In the genomic region with DNA sequence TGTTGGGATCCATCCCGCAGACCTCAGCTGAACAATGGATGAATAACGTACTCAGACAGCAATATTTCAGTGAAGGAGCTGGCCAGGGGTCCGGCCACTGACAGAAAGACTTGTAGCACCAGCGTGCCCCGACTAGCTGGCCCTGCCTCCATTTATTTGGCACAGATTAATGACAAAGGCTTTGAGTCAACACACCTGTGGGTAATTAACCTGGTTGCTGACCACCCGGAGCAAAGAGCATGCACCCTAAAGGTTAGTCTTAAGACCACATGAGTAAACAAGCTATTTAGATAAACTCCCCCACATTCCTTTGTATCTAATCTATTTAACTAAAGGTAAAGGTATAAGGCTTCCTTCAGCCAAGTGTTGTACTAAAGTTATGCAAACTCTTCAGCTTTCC, we compare ENCODE assay signal across 17 cellular contexts.
DNase-seq lines count a peak whose midpoint lies in the region; ATAC-seq and TF ChIP-seq lines count a peak whose summit lies in the region.
"Had no signal": no experiment of that assay in that cellular context is flagged by ENCODE, and none has a peak within 500 bp of the region (broad histone marks: within the 10 kb centered on the region; RNA-seq: fewer than 3 reads in every experiment).

No MANE protein-coding gene starts in this region.

- H2BK5ac ChIP-seq in H9 (ENCODE audit: insufficient read length, low read length), result no peak overlapping the region

- no peaks in the 10 kb centered on the region for H3K79me1 ChIP-seq in H9 (ENCODE audit: insufficient read depth, low read depth, low read length, poor library complexity, severe bottlenecking)

- no peaks in the 10 kb centered on the region for H3K36me3 ChIP-seq in PC-9 (ENCODE audit: low read depth)

- H2BK15ac ChIP-seq in H9 (ENCODE audit: low read depth, low read length), result no peak overlapping the region

- ATAC-seq in GM18909 (IDR thresholded peaks at IDR 0.05; ENCODE audit: poor library complexity, unreplicated experiment) (no peak), HG03196 (IDR thresholded peaks at IDR 0.05; ENCODE audit: unreplicated experiment) (no peak)

- POLR2A ChIA-PET in PC-9 (lab: Charles Lee; ENCODE audit: unreplicated experiment), result no interaction called here

- no peak overlapping the region for H3K56ac ChIP-seq in H9 (ENCODE audit: insufficient read length, low read depth, low read length)

- no peak overlapping the region for H3K27ac ChIP-seq in H9 (ENCODE audit: insufficient read length, low read depth, low read length)
- no peak overlapping the region for H3K27ac ChIP-seq in PC-9
- H3K27ac ChIP-seq: GM23248 had no signal

- no peak overlapping the region for H2BK12ac ChIP-seq in H9 (ENCODE audit: insufficient read length, low read depth, low read length)

- no peak overlapping the region for H3K4ac ChIP-seq in H9 (ENCODE audit: low read depth, low read length)

- H3K14ac ChIP-seq in H9 (ENCODE audit: insufficient read depth, low read length), result no peak overlapping the region

- WGBS in H9 (ENCODE audit: extremely low coverage, insufficient read length, low lambda C conversion rate), result no CpG with 5 or more reads among the region's 6 CpGs

- H3K79me2 ChIP-seq in H9 (ENCODE audit: insufficient read depth, low read length) (no peaks in the 10 kb centered on the region), PC-9 (ENCODE audit: low read depth) (no peaks in the 10 kb centered on the region)

- TF ChIP-seq CTCF in H9 (conservative IDR thresholded peaks at IDR 0.05) (no peak), PC-9 (conservative IDR thresholded peaks at IDR 0.05) (no peak), progenitor cell of endocrine pancreas (IDR thresholded peaks at IDR 0.05; ENCODE audit: unreplicated experiment) (no peak), endothelial cell (IDR thresholded peaks at IDR 0.05; ENCODE audit: unreplicated experiment) (no peak)

- H3K9me2 ChIP-seq in PC-9 (ENCODE audit: insufficient read depth), result no peaks in the 10 kb centered on the region; the same call in 1 of the 2 replicates

- peaks cover 26 to 30% of the 10 kb centered on the region in 2 experiments for H3K4me1 Mint-ChIP-seq in H9
- H3K4me1 Mint-ChIP-seq in progenitor cell of endocrine pancreas (ENCODE audit: low read depth), result peaks cover 14% of the 10 kb centered on the region
- no peaks in the 10 kb centered on the region for H3K4me1 Mint-ChIP-seq in endothelial cell (ENCODE audit: unreplicated experiment)
- H3K4me1 Mint-ChIP-seq: B cell had no signal

- no peak overlapping the region for H4K8ac ChIP-seq in H9 (replicated peaks; ENCODE audit: insufficient read length, low read depth, low read length)

- no peak overlapping the region for H4K5ac ChIP-seq in H9 (ENCODE audit: insufficient read length, low read depth, low read length)

- H3K23ac ChIP-seq in H9 (ENCODE audit: insufficient read length, low read depth, low read length), result no peak overlapping the region

- H4K20me1 ChIP-seq in H9 (ENCODE audit: control insufficient read depth, insufficient read depth, insufficient read length), result no peaks in the 10 kb centered on the region
- H4K20me1 ChIP-seq in PC-9 (ENCODE audit: insufficient read depth), result no peaks in the 10 kb centered on the region

- H3T11ph ChIP-seq in H9 (ENCODE audit: low read length), result no peak overlapping the region

- intact Hi-C loops in PC-9 (cut with micrococcal nuclease; ENCODE audit: unreplicated experiment), result no loop called here

- H3K4me3 ChIP-seq in PC-9, result no peak overlapping the region
- H3K4me3 ChIP-seq: GM23248 had no signal

- H3F3A ChIP-seq in PC-9 (ENCODE audit: insufficient read depth, low read depth), result no peaks in the 10 kb centered on the region

- no peak overlapping the region for H3K9ac ChIP-seq in H9 (ENCODE audit: extremely low read depth, insufficient read length, low read length)
- H3K9ac ChIP-seq: GM23248 had no signal

- H3K9me3 Mint-ChIP-seq in H9, result peaks cover 0 to 3% of the 10 kb centered on the region in 2 experiments; a peak in 2 of 5 replicates
- H3K9me3 Mint-ChIP-seq in progenitor cell of endocrine pancreas (ENCODE audit: low read depth), result peaks cover 17% of the 10 kb centered on the region
- H3K9me3 Mint-ChIP-seq in endothelial cell (ENCODE audit: unreplicated experiment), result no peaks in the 10 kb centered on the region
- H3K9me3 Mint-ChIP-seq: IgD-negative memory B cell had no signal

- H2BK120ac ChIP-seq in H9 (ENCODE audit: low read depth, low read length, poor library complexity, severe bottlenecking), result no peak overlapping the region

- peak overlapping the region in 2 of 3 experiments; percentile 57 to 88; a peak in 3 of 7 replicates for H3K27ac Mint-ChIP-seq in H9
- H3K27ac Mint-ChIP-seq in progenitor cell of endocrine pancreas, result peak overlapping the region; percentile 83
- no peak overlapping the region for H3K27ac Mint-ChIP-seq in endothelial cell (ENCODE audit: unreplicated experiment)
- H3K27ac Mint-ChIP-seq: B cell; CD4-positive, alpha-beta T cell; HFFc6; IgD-negative memory B cell had no signal

- no peak overlapping the region for H4K91ac ChIP-seq in H9 (ENCODE audit: insufficient read length, low read depth, low read length)

- H3K9me3 ChIP-seq in H9 (ENCODE audit: control insufficient read depth, low read depth, low read length) (no peaks in the 10 kb centered on the region), PC-9 (ENCODE audit: insufficient read depth, low read depth) (no peaks in the 10 kb centered on the region)

- H3K18ac ChIP-seq in H9 (ENCODE audit: insufficient read length, low read depth, low read length), result no peak overlapping the region

- no peaks in the 10 kb centered on the region for H3K23me2 ChIP-seq in H9 (ENCODE audit: insufficient read length, low read depth, low read length, poor library complexity, severe bottlenecking)

- H2BK20ac ChIP-seq in H9 (ENCODE audit: low read depth, low read length, poor library complexity, severe bottlenecking), result no peak overlapping the region

- H3K27me3 Mint-ChIP-seq in H9 (ENCODE audit: low read depth) (no peaks in the 10 kb centered on the region), progenitor cell of endocrine pancreas (no peaks in the 10 kb centered on the region), endothelial cell (ENCODE audit: unreplicated experiment) (peaks cover 2% of the 10 kb centered on the region)
- H3K27me3 Mint-ChIP-seq: B cell; CD4-positive, alpha-beta T cell; IgD-negative memory B cell had no signal

- H2AFZ ChIP-seq in H9 (ENCODE audit: low read length) (no peak overlapping the region), PC-9 (0 out of 2 replicates have a peak overlapping the region, but pooled peaks have one; percentile 49)
- H2AFZ ChIP-seq: GM23248 had no signal

- H3K27me3 ChIP-seq in H9 (ENCODE audit: insufficient read depth, low read length) (no peaks in the 10 kb centered on the region), PC-9 (ENCODE audit: insufficient read depth, low read depth) (no peaks in the 10 kb centered on the region)

- peaks cover 0 to 10% (median 8%) of the 10 kb centered on the region in 3 experiments; a peak in 5 of 7 replicates for H3K36me3 Mint-ChIP-seq in H9 (ENCODE audit: insufficient read depth in 1 of 3, low read depth in 3 of 3)
- peaks cover 14% of the 10 kb centered on the region for H3K36me3 Mint-ChIP-seq in progenitor cell of endocrine pancreas (ENCODE audit: insufficient read depth)
- no peaks in the 10 kb centered on the region for H3K36me3 Mint-ChIP-seq in endothelial cell (ENCODE audit: low read depth, unreplicated experiment)
- H3K36me3 Mint-ChIP-seq: IgD-negative memory B cell had no signal

- H3K4me2 ChIP-seq in H9 (ENCODE audit: insufficient read depth, insufficient read length, low read length) (no peak overlapping the region), PC-9 (no peak overlapping the region)

- BruUV-seq in PC-9 (replicated peaks; lab: Mats Ljungman, UMichigan), result no TSS peak

- H3K4me3 Mint-ChIP-seq in H9 (no peak overlapping the region), progenitor cell of endocrine pancreas (ENCODE audit: low read depth) (peak overlapping the region; percentile 24), endothelial cell (ENCODE audit: unreplicated experiment) (no peak overlapping the region)
- H3K4me3 Mint-ChIP-seq: B cell; CD4-positive, alpha-beta T cell; HFFc6; IgD-negative memory B cell had no signal

- H2AK5ac ChIP-seq in H9 (ENCODE audit: insufficient read length, low read length), result no peak overlapping the region

- DNase-seq in H9, result peak; percentile 55
- no peak for DNase-seq in PC-9
- DNase-seq in iPS DF 19.7 (ENCODE audit: low read depth, low spot score), result peak; percentile 15
- no peak for DNase-seq in progenitor cell of endocrine pancreas (ENCODE audit: low spot score, unreplicated experiment)
- no peak for DNase-seq in endothelial cell (ENCODE audit: low spot score)
- DNase-seq: ACHN; C1 segment of cervical spinal cord; Calu3; CD4-positive, alpha-beta T cell; DMS 273 treated with DMSO at 0.1 percent for 48 hours; GM23248; HCEC 1CT; HFFc6 had no signal

- H3K4me1 ChIP-seq in H9 (ENCODE audit: insufficient read depth, low read length), result no peaks in the 10 kb centered on the region
- H3K4me1 ChIP-seq in PC-9 (replicated peaks; ENCODE audit: insufficient read depth), result no peaks in the 10 kb centered on the region

- CTCF ChIA-PET in PC-9 (lab: Charles Lee), result no interaction called here

Comparison
In these comparisons a context has a peak if more than half of its experiments do, and no peak if none do; other contexts are left out.
1. DNase-seq: peak in H9 (single experiment) and iPS DF 19.7 (single experiment); none in PC-9 (0 of 2), progenitor cell of endocrine pancreas (single experiment) and endothelial cell (single experiment).